Comparison of ENCODE assay signal across 8 cellular contexts in the genomic region with DNA sequence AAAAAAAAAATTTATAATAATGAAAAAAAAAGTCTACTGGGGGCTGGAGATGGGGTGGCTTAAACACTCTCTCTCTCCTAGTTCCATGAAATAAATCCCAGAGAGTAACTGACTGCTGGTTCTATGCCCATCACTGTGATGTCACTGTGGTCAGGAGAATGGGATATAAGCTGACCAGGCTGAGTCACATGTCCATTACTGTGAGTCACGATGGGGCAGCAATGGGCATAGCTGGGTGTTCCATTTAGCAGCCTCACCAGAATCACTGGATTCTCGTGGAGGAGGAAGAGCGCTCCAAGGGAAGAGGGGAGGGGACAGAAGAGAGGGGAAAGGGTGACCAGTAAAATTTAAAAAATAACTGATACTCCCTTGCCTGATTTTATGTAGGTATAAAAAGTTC. TPM values are rescaled to one million over a fixed set of nuclear protein-coding genes. Genes with fewer than 3 reads are reported as not detected.
DNase-seq lines count a peak whose midpoint lies in the region; ATAC-seq and TF ChIP-seq lines count a peak whose summit lies in the region.

No MANE protein-coding gene starts in this region.

- H3K27ac ChIP-seq in PC-9 (no peak overlapping the region), epithelial cell of prostate (no peak overlapping the region)

- H4K20me1 ChIP-seq in PC-9 (ENCODE audit: insufficient read depth), result no peaks in the 10 kb centered on the region

- no peaks in the 10 kb centered on the region for H3K4me1 ChIP-seq in PC-9 (replicated peaks; ENCODE audit: insufficient read depth)

- H3F3A ChIP-seq in PC-9 (ENCODE audit: insufficient read depth, low read depth), result no peaks in the 10 kb centered on the region

- H3K4me1 Mint-ChIP-seq in osteocyte (ENCODE audit: unreplicated experiment), result peaks cover 9% of the 10 kb centered on the region

- H3K79me2 ChIP-seq in PC-9 (ENCODE audit: low read depth), result no peaks in the 10 kb centered on the region

- H3K36me3 ChIP-seq in PC-9 (ENCODE audit: low read depth), result no peaks in the 10 kb centered on the region

- DNase-seq in EH (ENCODE audit: low read depth), result peak; percentile 93
- DNase-seq in PC-9, result peak; percentile 45 to 52
- DNase-seq in epithelial cell of prostate (ENCODE audit: low read depth, low spot score), result peak; percentile 41
- peak; percentile 60 for DNase-seq in osteocyte (ENCODE audit: extremely low spot score, unreplicated experiment)
- no peak for DNase-seq in COR-L47 (lab: John Stamatoyannopoulos, UW)
- no peak for DNase-seq in DMS153 treated with DMSO at 0.1 percent for 48 hours (lab: John Stamatoyannopoulos, UW; ENCODE audit: unreplicated experiment)

- H3K27me3 Mint-ChIP-seq in osteocyte (ENCODE audit: unreplicated experiment), result no peaks in the 10 kb centered on the region

- CTCF ChIA-PET in PC-9 (lab: Charles Lee), result interaction anchor here (0.5 kb wide), 1 partner anchor 10 kb away, joined by 4 read pairs; no protein-coding TSS in a partner anchor

- H3K9me3 ChIP-seq in PC-9 (ENCODE audit: insufficient read depth, low read depth), result no peaks in the 10 kb centered on the region

- POLR2A ChIA-PET in PC-9 (lab: Charles Lee; ENCODE audit: unreplicated experiment), result interaction anchor here (0.6 kb wide), 4 partner anchors 10 to 437 kb away, joined by 4 to 7 read pairs (median 4); no protein-coding TSS in a partner anchor

- no peak overlapping the region for H2AFZ ChIP-seq in PC-9

- no peak for TF ChIP-seq CTCF in PC-9 (conservative IDR thresholded peaks at IDR 0.05)
- no peak for TF ChIP-seq CTCF in osteocyte (IDR thresholded peaks at IDR 0.05)

- H3K4me3 ChIP-seq in PC-9, result no peak overlapping the region

- no TSS peak for BruUV-seq in PC-9 (replicated peaks; lab: Mats Ljungman, UMichigan)

- H3K4me3 Mint-ChIP-seq in osteocyte (ENCODE audit: unreplicated experiment), result no peak overlapping the region

- peak overlapping the region; percentile 83 for H3K27ac Mint-ChIP-seq in osteocyte (ENCODE audit: unreplicated experiment)

- H3K9me3 Mint-ChIP-seq in osteocyte (ENCODE audit: unreplicated experiment), result no peaks in the 10 kb centered on the region

- ATAC-seq in GM18517 (IDR thresholded peaks at IDR 0.05; ENCODE audit: unreplicated experiment) (no peak), GM18858 (IDR thresholded peaks at IDR 0.05; ENCODE audit: unreplicated experiment) (no peak)

- no peak overlapping the region for H3K4me2 ChIP-seq in PC-9

- H3K9me2 ChIP-seq in PC-9 (ENCODE audit: insufficient read depth), result no peaks in the 10 kb centered on the region

- H3K36me3 Mint-ChIP-seq in osteocyte (ENCODE audit: unreplicated experiment), result peaks cover 3% of the 10 kb centered on the region

- no peaks in the 10 kb centered on the region for H3K27me3 ChIP-seq in PC-9 (ENCODE audit: insufficient read depth, low read depth)

- intact Hi-C loops in PC-9 (cut with micrococcal nuclease; ENCODE audit: unreplicated experiment), result loop anchor here (2.0 kb wide), 1 partner anchor 51 kb away; no protein-coding TSS in a partner anchor

RNA-seq across cellular contexts. Expression of a gene that starts 37.1 kb away (rescaled TPM):
- total RNA-seq in PC-9 (2021) (13.0 and 17.4 TPM in 2 replicates), osteocyte (7.8 and 10.5 TPM in 2 replicates)

RNA-seq across cellular contexts. Expression of a gene that starts 38.1 kb away (rescaled TPM):
- 69.2 and 87.7 TPM in 2 replicates for total RNA-seq in PC-9 (2021)
- total RNA-seq in osteocyte, result 114 and 119 TPM in 2 replicates

RNA-seq across cellular contexts. Expression of a gene that starts 48.3 kb away (rescaled TPM):
- total RNA-seq in PC-9 (2021) (17.0 and 17.2 TPM in 2 replicates), osteocyte (24.4 and 25.0 TPM in 2 replicates)

Comparison
In these comparisons a context has a peak if more than half of its experiments do, and no peak if none do; other contexts are left out.
1. DNase-seq: peak in EH (single experiment), PC-9 (2 of 2), epithelial cell of prostate (single experiment) and osteocyte (single experiment); none in COR-L47 (single experiment) and DMS153 treated with DMSO at 0.1 percent for 48 hours (single experiment).